7 cellular contexts compared by ENCODE assay signal in genomic region chr3:143848707-143849106, GRCh38.
DNase-seq lines count a peak whose midpoint lies in the region; ATAC-seq lines count a peak whose summit lies in the region.

No MANE protein-coding gene starts in this region.

- peak overlapping the region; percentile 93 to 97 for H3K4me3 Mint-ChIP-seq in stimulated activated naive B cell treated with anti-CD40 and anti-IgM and Interleukin-4, amounts not matched to agents 10 μg/mL and 1 μg/mL and 100 μg/mL, for 72 hours

- peak overlapping the region; percentile 39 for H3K27ac ChIP-seq in epithelial cell of prostate

- H3K27me3 Mint-ChIP-seq in stimulated activated naive B cell treated with anti-CD40 and anti-IgM and Interleukin-4, amounts not matched to agents 10 μg/mL and 1 μg/mL and 100 μg/mL, for 72 hours, result no peaks in the 10 kb centered on the region

- H3K4me1 Mint-ChIP-seq in stimulated activated naive B cell treated with anti-CD40 and anti-IgM and Interleukin-4, amounts not matched to agents 10 μg/mL and 1 μg/mL and 100 μg/mL, for 72 hours, result peaks cover 29 to 57% of the 10 kb centered on the region in 2 donors

- ATAC-seq in GM19452 (IDR thresholded peaks at IDR 0.05; ENCODE audit: unreplicated experiment) (peak; percentile 12), HG02588 (IDR thresholded peaks at IDR 0.05; ENCODE audit: unreplicated experiment) (no peak)
- no peak for ATAC-seq in stimulated activated naive B cell treated with anti-CD40 and anti-IgM and Interleukin-4, amounts not matched to agents 10 μg/mL and 1 μg/mL and 100 μg/mL, for 72 hours (replicated peaks)

- peaks cover 0 to 2% of the 10 kb centered on the region in 2 donors for H3K36me3 Mint-ChIP-seq in stimulated activated naive B cell treated with anti-CD40 and anti-IgM and Interleukin-4, amounts not matched to agents 10 μg/mL and 1 μg/mL and 100 μg/mL, for 72 hours

- peak overlapping the region; percentile 96 for H3K27ac Mint-ChIP-seq in stimulated activated naive B cell treated with anti-CD40 and anti-IgM and Interleukin-4, amounts not matched to agents 10 μg/mL and 1 μg/mL and 100 μg/mL, for 72 hours

- no peaks in the 10 kb centered on the region for H3K9me3 Mint-ChIP-seq in stimulated activated naive B cell treated with anti-CD40 and anti-IgM and Interleukin-4, amounts not matched to agents 10 μg/mL and 1 μg/mL and 100 μg/mL, for 72 hours

- DNase-seq in NCI-H82 (lab: John Stamatoyannopoulos, UW), result peak; percentile 48
- DNase-seq in epithelial cell of prostate (ENCODE audit: low read depth, low spot score), result no peak
- DNase-seq in stimulated activated naive B cell treated with anti-CD40 and anti-IgM and Interleukin-4, amounts not matched to agents 10 μg/mL and 1 μg/mL and 100 μg/mL, for 72 hours, result no peak
- DNase-seq in NCI-H1436 treated with DMSO at 0.1 percent for 48 hours (lab: John Stamatoyannopoulos, UW), result no peak
- DNase-seq in SIG-M5 (lab: John Stamatoyannopoulos, UW), result no peak
